In the genomic region with DNA sequence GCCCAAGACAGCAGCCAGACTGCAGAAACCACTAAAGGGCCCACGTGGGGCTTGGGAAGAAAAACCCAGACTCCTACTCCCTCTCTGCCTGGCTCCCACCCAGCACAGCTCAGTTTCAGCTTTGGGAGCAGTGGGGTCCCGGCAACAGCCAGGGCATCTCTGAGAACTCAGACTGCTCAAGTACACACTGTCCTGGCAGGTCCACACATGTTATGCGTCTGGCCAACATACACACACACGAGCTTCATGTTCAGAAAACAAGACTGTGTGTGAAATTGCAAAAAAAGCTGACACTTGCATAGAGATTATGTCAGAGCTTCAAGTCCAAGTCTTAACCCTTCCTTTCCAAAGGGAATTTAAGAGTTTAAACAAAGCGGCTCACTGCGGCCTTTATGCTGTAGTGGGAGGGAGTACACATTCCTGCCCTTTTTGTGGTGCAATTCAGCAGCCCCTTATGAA, we compare ENCODE assay signal across 10 cellular contexts.
DNase-seq lines count a peak whose midpoint lies in the region; ATAC-seq and TF ChIP-seq lines count a peak whose summit lies in the region.
"Had no signal": no experiment of that assay in that cellular context is flagged by ENCODE, and none has a peak within 500 bp of the region (broad histone marks: within the 10 kb centered on the region; RNA-seq: fewer than 3 reads in every experiment).

No MANE protein-coding gene starts in this region.

- no peaks in the 10 kb centered on the region for H3K36me3 Mint-ChIP-seq in CD8-positive, alpha-beta T cell
- H3K36me3 Mint-ChIP-seq: activated CD8-positive, alpha-beta memory T cell treated with anti-CD3 and anti-CD28 coated beads, Interleukin-2, amount 10 ng/mL, durations not matched to agents 7 days and 5 days had no signal

- no peaks in the 10 kb centered on the region for H4K20me1 ChIP-seq in BLaER1

- H3K9ac ChIP-seq in BLaER1, result no peak overlapping the region

- POLR2A ChIA-PET in CD8-positive, alpha-beta T cell (lab: Charles Lee), result no interaction called here

- no peaks in the 10 kb centered on the region for H3K27me3 ChIP-seq in BLaER1
- no peaks in the 10 kb centered on the region for H3K27me3 ChIP-seq in layer of hippocampus (ENCODE audit: control insufficient read depth, insufficient read depth, low read length)
- no peaks in the 10 kb centered on the region for H3K27me3 ChIP-seq in sigmoid colon
- no peaks in the 10 kb centered on the region for H3K27me3 ChIP-seq in CD8-positive, alpha-beta T cell (ENCODE audit: insufficient read depth, low read length)

- no peaks in the 10 kb centered on the region for H3K9me3 Mint-ChIP-seq in CD8-positive, alpha-beta T cell

- H3K4me2 ChIP-seq in BLaER1, result peak overlapping the region; percentile 80

- no peaks in the 10 kb centered on the region for H3K9me3 ChIP-seq in BLaER1
- no peaks in the 10 kb centered on the region for H3K9me3 ChIP-seq in sigmoid colon
- H3K9me3 ChIP-seq in CD8-positive, alpha-beta T cell (ENCODE audit: low read length), result no peaks in the 10 kb centered on the region

- H3K36me3 ChIP-seq in BLaER1 (no peaks in the 10 kb centered on the region), sigmoid colon (peaks cover 0 to 56% (median 25%) of the 10 kb centered on the region in 4 donors)
- H3K36me3 ChIP-seq in CD8-positive, alpha-beta T cell (ENCODE audit: insufficient read depth, low read length), result no peaks in the 10 kb centered on the region

- CTCF ChIA-PET in CD8-positive, alpha-beta T cell (lab: Charles Lee), result no interaction called here

- DNase-seq in coronary artery (ENCODE audit: low spot score), result peak; percentile 95
- peak; percentile 95 for DNase-seq in sigmoid colon
- no peak for DNase-seq in DMS79 (lab: John Stamatoyannopoulos, UW)
- no peak for DNase-seq in CD8-positive, alpha-beta T cell
- no peak for DNase-seq in erythroblast (lab: John Stamatoyannopoulos, UW)
- DNase-seq: activated CD8-positive, alpha-beta memory T cell treated with anti-CD3 and anti-CD28 coated beads, Interleukin-2, amount 10 ng/mL, durations not matched to agents 7 days and 5 days; Kasumi-1 had no signal

- TF ChIP-seq EP300 in sigmoid colon (IDR thresholded peaks at IDR 0.05), result peak in 1 of 4 donors; percentile 18

- H3K4me3 ChIP-seq in BLaER1 (no peak overlapping the region), coronary artery (no peak overlapping the region), sigmoid colon (no peak overlapping the region)
- no peak overlapping the region for H3K4me3 ChIP-seq in CD8-positive, alpha-beta T cell (ENCODE audit: low read depth, low read length)

- TF ChIP-seq CTCF in coronary artery (IDR thresholded peaks at IDR 0.05) (no peak), sigmoid colon (IDR thresholded peaks at IDR 0.05) (no peak)
- no peak for TF ChIP-seq CTCF in CD8-positive, alpha-beta T cell (IDR thresholded peaks at IDR 0.05)

- peak overlapping the region; percentile 2; the same call in 1 of the 2 replicates for H3K27ac ChIP-seq in BLaER1
- H3K27ac ChIP-seq in coronary artery, result peak overlapping the region; percentile 72 to 91
- H3K27ac ChIP-seq in layer of hippocampus (ENCODE audit: low read depth, low read length), result peak overlapping the region; percentile 9
- peak overlapping the region; percentile 68 to 76 (median 72) for H3K27ac ChIP-seq in sigmoid colon
- H3K27ac ChIP-seq in CD8-positive, alpha-beta T cell (ENCODE audit: low read depth, low read length), result no peak overlapping the region

- no peak overlapping the region for H3K4me3 Mint-ChIP-seq in CD8-positive, alpha-beta T cell
- H3K4me3 Mint-ChIP-seq: activated CD8-positive, alpha-beta memory T cell treated with anti-CD3 and anti-CD28 coated beads, Interleukin-2, amount 10 ng/mL, durations not matched to agents 7 days and 5 days had no signal

- no peak overlapping the region for H3K27ac Mint-ChIP-seq in CD8-positive, alpha-beta T cell
- H3K27ac Mint-ChIP-seq: activated CD8-positive, alpha-beta memory T cell treated with anti-CD3 and anti-CD28 coated beads, Interleukin-2, amount 10 ng/mL, durations not matched to agents 7 days and 5 days had no signal

- H3K4me1 Mint-ChIP-seq in CD8-positive, alpha-beta T cell (ENCODE audit: low read depth), result no peaks in the 10 kb centered on the region

- TF ChIP-seq POLR2A in sigmoid colon (IDR thresholded peaks at IDR 0.05) (no peak), erythroblast (IDR thresholded peaks at IDR 0.05; ENCODE audit: low read length) (no peak)

- no peak for ATAC-seq in GM21786 (IDR thresholded peaks at IDR 0.05; ENCODE audit: unreplicated experiment)
- no peak for ATAC-seq in CD8-positive, alpha-beta T cell
- ATAC-seq: activated CD8-positive, alpha-beta memory T cell treated with anti-CD3 and anti-CD28 coated beads, Interleukin-2, amount 10 ng/mL, durations not matched to agents 7 days and 5 days had no signal

- intact Hi-C loops in sigmoid colon (cut with DNase I), result no loop called here
- intact Hi-C loops in CD8-positive, alpha-beta T cell (cut with DNase I, micrococcal nuclease), result no loop called here

- no peaks in the 10 kb centered on the region for H3K27me3 Mint-ChIP-seq in CD8-positive, alpha-beta T cell (ENCODE audit: low read depth)

- 68 to 85% methylated on average over 6 of the region's 6 CpGs for WGBS in sigmoid colon, 2 donors

- H3K4me1 ChIP-seq in BLaER1 (peaks cover 50% of the 10 kb centered on the region), sigmoid colon (peaks cover 0 to 33% (median 21%) of the 10 kb centered on the region in 4 donors)
- H3K4me1 ChIP-seq in CD8-positive, alpha-beta T cell (ENCODE audit: insufficient read depth, low read length), result no peaks in the 10 kb centered on the region

Comparison
In these comparisons a context has a peak if more than half of its experiments do, and no peak if none do; other contexts are left out.
1. DNase-seq: peak in coronary artery (single experiment) and sigmoid colon (single experiment); none in DMS79 (single experiment), CD8-positive, alpha-beta T cell (0 of 7) and erythroblast (0 of 2).